Comparison of ENCODE assay signal across 9 cellular contexts in the genomic region with DNA sequence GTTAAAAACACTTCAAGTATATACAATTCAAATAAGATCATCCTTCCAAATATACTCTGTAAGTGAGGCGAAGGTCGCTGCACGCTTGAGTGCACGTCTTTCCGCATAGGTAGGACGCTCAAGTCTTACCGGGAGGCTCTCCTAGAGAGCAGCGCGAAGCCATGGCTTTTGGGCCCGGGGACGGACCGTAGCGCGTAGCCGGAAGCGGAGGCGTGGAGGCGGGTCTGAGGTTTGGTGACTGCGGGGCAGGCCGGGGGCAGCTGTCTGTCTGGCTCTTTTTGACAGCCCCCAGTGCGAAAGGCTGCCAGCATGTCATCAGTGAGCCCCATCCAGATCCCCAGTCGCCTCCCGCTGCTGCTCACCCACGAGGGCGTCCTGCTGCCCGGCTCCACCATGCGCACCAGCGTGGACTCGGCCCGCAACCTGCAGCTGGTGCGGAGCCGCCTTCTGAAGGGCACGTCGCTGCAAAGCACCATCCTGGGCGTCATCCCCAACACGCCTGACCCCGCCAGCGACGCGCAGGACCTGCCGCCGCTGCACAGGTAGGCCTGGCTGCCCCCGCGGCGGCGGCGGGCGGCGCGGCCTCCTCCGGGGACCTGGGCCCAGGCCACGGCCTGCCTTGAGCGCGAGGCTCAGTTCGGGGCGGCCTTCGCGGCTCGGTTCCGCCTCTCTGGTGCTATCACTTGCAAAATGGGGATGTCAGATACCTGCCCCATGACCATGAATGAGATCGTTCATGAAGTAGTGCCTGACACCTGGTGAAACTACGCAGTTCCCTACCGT. TPM values are rescaled to one million over a fixed set of nuclear protein-coding genes. Genes with fewer than 3 reads are reported as not detected.
A peak's percentile ranks its signal among the peaks of the same experiment; 100 is the strongest.
DNase-seq lines count a peak whose midpoint lies in the region; ATAC-seq, FAIRE-seq and TF ChIP-seq lines count a peak whose summit lies in the region.
"Had no signal": no experiment of that assay in that cellular context is flagged by ENCODE, and none has a peak within 500 bp of the region (broad histone marks: within the 10 kb centered on the region; RNA-seq: fewer than 3 reads in every experiment).

A gene with protein sequence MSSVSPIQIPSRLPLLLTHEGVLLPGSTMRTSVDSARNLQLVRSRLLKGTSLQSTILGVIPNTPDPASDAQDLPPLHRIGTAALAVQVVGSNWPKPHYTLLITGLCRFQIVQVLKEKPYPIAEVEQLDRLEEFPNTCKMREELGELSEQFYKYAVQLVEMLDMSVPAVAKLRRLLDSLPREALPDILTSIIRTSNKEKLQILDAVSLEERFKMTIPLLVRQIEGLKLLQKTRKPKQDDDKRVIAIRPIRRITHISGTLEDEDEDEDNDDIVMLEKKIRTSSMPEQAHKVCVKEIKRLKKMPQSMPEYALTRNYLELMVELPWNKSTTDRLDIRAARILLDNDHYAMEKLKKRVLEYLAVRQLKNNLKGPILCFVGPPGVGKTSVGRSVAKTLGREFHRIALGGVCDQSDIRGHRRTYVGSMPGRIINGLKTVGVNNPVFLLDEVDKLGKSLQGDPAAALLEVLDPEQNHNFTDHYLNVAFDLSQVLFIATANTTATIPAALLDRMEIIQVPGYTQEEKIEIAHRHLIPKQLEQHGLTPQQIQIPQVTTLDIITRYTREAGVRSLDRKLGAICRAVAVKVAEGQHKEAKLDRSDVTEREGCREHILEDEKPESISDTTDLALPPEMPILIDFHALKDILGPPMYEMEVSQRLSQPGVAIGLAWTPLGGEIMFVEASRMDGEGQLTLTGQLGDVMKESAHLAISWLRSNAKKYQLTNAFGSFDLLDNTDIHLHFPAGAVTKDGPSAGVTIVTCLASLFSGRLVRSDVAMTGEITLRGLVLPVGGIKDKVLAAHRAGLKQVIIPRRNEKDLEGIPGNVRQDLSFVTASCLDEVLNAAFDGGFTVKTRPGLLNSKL (plus strand): TSS at position 221 of the 783 bp plus-strand sequence. CDS start 89 bp downstream, at position 310.

- peak within 1 kb of the TSS; percentile 85 to 90 for H3K27ac ChIP-seq in kidney (ENCODE audit: low read depth in 2 of 2, low read length in 2 of 2)

- intact Hi-C loops in kidney (cut with DNase I): no loop called here

- TF ChIP-seq CTCF in AG10803 (conservative IDR thresholded peaks at IDR 0.05; ENCODE audit: low read length) (no peak), kidney (IDR thresholded peaks at IDR 0.05; ENCODE audit: borderline replicate concordance, extremely low read depth, insufficient read depth) (no peak)

- ATAC-seq in GM19025 (IDR thresholded peaks at IDR 0.05; ENCODE audit: low read depth, unreplicated experiment) (peak; percentile 94), HG03342 (IDR thresholded peaks at IDR 0.05; ENCODE audit: unreplicated experiment) (peak; percentile 96)

- peak within 1 kb of the TSS; percentile 85 to 95 for H3K9ac ChIP-seq in kidney (ENCODE audit: low read length in 2 of 2)

- DNase-seq in AG10803 (ENCODE audit: low read depth) (peak; percentile 85), NCI-H446 treated with DMSO at 0.1 percent for 48 hours (lab: John Stamatoyannopoulos, UW) (peak; percentile 63), cerebellum (ENCODE audit: low spot score) (peak; percentile 89), kidney (peak; percentile 94)
- peak; percentile 84 for DNase-seq in activated CD4-positive, alpha-beta T cell treated with anti-CD3 and anti-CD28 coated beads for 1 hour
- peak; percentile 78 to 92 for DNase-seq in stimulated activated CD4-positive, alpha-beta T cell treated with anti-CD3 and anti-CD28 coated beads, Interleukin-15, amount 100 ng/mL, for 1 hour (ENCODE audit: low read depth in 1 of 2, low spot score in 1 of 2)

- H3K9me3 ChIP-seq in kidney (ENCODE audit: control insufficient read depth in 1 of 2, low read length in 2 of 2): no peaks in the 10 kb centered on the region

- no peak for FAIRE-seq in kidney (lab: Jason Lieb, UNC)
- FAIRE-seq: TTC549 had no signal

- peaks cover 0 to 2% of the 10 kb centered on the region in 2 donors for H3K36me3 ChIP-seq in kidney (ENCODE audit: control insufficient read depth in 1 of 2, insufficient read depth in 2 of 2, low read length in 2 of 2)

- H3K4me1 ChIP-seq in kidney (ENCODE audit: control insufficient read depth in 1 of 2, insufficient read depth in 1 of 2, low read depth in 1 of 2, low read length in 2 of 2): peaks cover 0 to 17% of the 10 kb centered on the region in 2 donors

- H3K4me3 ChIP-seq in AG10803 (ENCODE audit: low read length) (peak within 1 kb of the TSS; percentile 89), kidney (ENCODE audit: low read length in 2 of 2) (peak within 1 kb of the TSS; percentile 88 to 98)

RNA-seq across cellular contexts. Expression of the gene that starts here (rescaled TPM):
- total RNA-seq in cerebellum (55.3 TPM), kidney (77.1 TPM)
- polyA plus RNA-seq in kidney (ENCODE audit: insufficient read depth, low read depth, low replicate concordance): 24.8 TPM

Comparison
In these comparisons a context has a peak if more than half of its experiments do, and no peak if none do; other contexts are left out.
1. Peak in every context shown above with its lines: DNase-seq, ATAC-seq, H3K4me3 ChIP-seq and H3K27ac ChIP-seq.